2 cellular contexts compared by ENCODE assay signal in genomic region chr20:16493486-16493885, GRCh38.
A peak's percentile ranks its signal among the peaks of the same experiment; 100 is the strongest.
TF ChIP-seq lines count a peak whose summit lies in the region.

No MANE protein-coding gene starts in this region.

TF ChIP-seq in HepG2, 621 proteins besides CTCF, POLR2A, EP300 and RAD21 (continued from another document):
- TF ChIP-seq MAFK (conservative IDR thresholded peaks at IDR 0.05 in 1 of 2, IDR thresholded peaks at IDR 0.05 in 1 of 2; ENCODE audit: low read length in 2 of 2) (peak; percentile 98 to 99), NFAT5 (CRISPR knock-in tag; IDR thresholded peaks at IDR 0.05) (no peak), ZSCAN31 (CRISPR knock-in tag; IDR thresholded peaks at IDR 0.05; ENCODE audit: low read depth) (no peak), SSRP1 (CRISPR knock-in tag; IDR thresholded peaks at IDR 0.05) (no peak), TAF15 (IDR thresholded peaks at IDR 0.05; ENCODE audit: low read depth, low read length, poor library complexity, severe bottlenecking) (no peak), DMAP1 (CRISPR knock-in tag; IDR thresholded peaks at IDR 0.05) (no peak), MAFF (IDR thresholded peaks at IDR 0.05; ENCODE audit: low read depth, low read length) (peak; percentile 98)

TF ChIP-seq in H1, 55 proteins besides CTCF, POLR2A, EP300 and RAD21:
- no peak for TF ChIP-seq ATF3 (IDR thresholded peaks at IDR 0.05; ENCODE audit: insufficient read depth, low read depth, low read length)
- TF ChIP-seq EGR1 (IDR thresholded peaks at IDR 0.05; ENCODE audit: borderline replicate concordance, low read depth, low read length), result no peak
- 0 out of 2 replicates have a peak, but pooled peaks have one; percentile 43 for TF ChIP-seq MAFK (IDR thresholded peaks at IDR 0.05; ENCODE audit: low read depth, low read length)
